Comparison of ENCODE assay signal across 9 cellular contexts in genomic region chr3:181210275-181210674, GRCh38.
DNase-seq lines count a peak whose midpoint lies in the region; ATAC-seq, FAIRE-seq and TF ChIP-seq lines count a peak whose summit lies in the region.
"Had no signal": no experiment of that assay in that cellular context is flagged by ENCODE, and none has a peak within 500 bp of the region (broad histone marks: within the 10 kb centered on the region; RNA-seq: fewer than 3 reads in every experiment).

No MANE protein-coding gene starts in this region.

- H3K4me3 ChIP-seq in MM.1S (ENCODE audit: low read length), result no peak overlapping the region
- H3K4me3 ChIP-seq in CD4-positive, alpha-beta memory T cell (ENCODE audit: low read length in 2 of 2), result no peak overlapping the region
- H3K4me3 ChIP-seq: transverse colon had no signal

- no peaks in the 10 kb centered on the region for H3K4me1 ChIP-seq in MM.1S (ENCODE audit: low read length)
- no peaks in the 10 kb centered on the region for H3K4me1 ChIP-seq in CD4-positive, alpha-beta memory T cell (ENCODE audit: insufficient read depth, low read length)
- H3K4me1 ChIP-seq: transverse colon had no signal

- H2AFZ ChIP-seq in MM.1S (ENCODE audit: low read length), result no peak overlapping the region

- peaks cover 0 to 8% (median 0%) of the 10 kb centered on the region in 8 donors for H3K9me3 Mint-ChIP-seq in CD4-positive, alpha-beta memory T cell

- POLR2A ChIA-PET in CD4-positive, alpha-beta memory T cell (lab: Charles Lee; ENCODE audit: partially characterized antibody), result no interaction called here

- H3K27ac Mint-ChIP-seq in CD4-positive, alpha-beta memory T cell, result no peak overlapping the region

- H3K36me3 Mint-ChIP-seq in CD4-positive, alpha-beta memory T cell, result no peaks in the 10 kb centered on the region

- DNase-seq in DMS53 (lab: John Stamatoyannopoulos, UW) (peak; percentile 55), MM.1S (peak; percentile 43), left lobe of liver (ENCODE audit: low spot score) (no peak), NCI-H187 treated with DMSO at 0.1 percent for 48 hours (lab: John Stamatoyannopoulos, UW) (no peak)
- no peak for DNase-seq in stimulated activated CD4-positive, alpha-beta T cell treated with anti-CD3 and anti-CD28 coated beads, Interleukin-4, amount 100 ng/mL, for 24 hours
- no peak for DNase-seq in CD4-positive, alpha-beta memory T cell
- DNase-seq: transverse colon had no signal

- TF ChIP-seq CTCF in MM.1S (IDR thresholded peaks at IDR 0.05; ENCODE audit: low read length), result peak; percentile 38

- H4K20me1 ChIP-seq in MM.1S (ENCODE audit: insufficient read depth, low read length), result no peaks in the 10 kb centered on the region

- no peak overlapping the region for H3K4me2 ChIP-seq in MM.1S (ENCODE audit: low read depth, low read length)

- ATAC-seq in left lobe of liver (peak; percentile 43), HG02884 (IDR thresholded peaks at IDR 0.05; ENCODE audit: unreplicated experiment) (no peak)

- H3K36me3 ChIP-seq in MM.1S (replicated peaks; ENCODE audit: insufficient read depth, low read length), result no peaks in the 10 kb centered on the region
- no peaks in the 10 kb centered on the region for H3K36me3 ChIP-seq in CD4-positive, alpha-beta memory T cell (ENCODE audit: insufficient read depth, low read length)
- H3K36me3 ChIP-seq: transverse colon had no signal

- no peaks in the 10 kb centered on the region for H3K9me3 ChIP-seq in MM.1S (replicated peaks; ENCODE audit: insufficient read depth, low read length)
- no peaks in the 10 kb centered on the region for H3K9me3 ChIP-seq in CD4-positive, alpha-beta memory T cell (ENCODE audit: control insufficient read depth in 1 of 2, low read length in 2 of 2)
- H3K9me3 ChIP-seq: transverse colon had no signal

- peak; percentile 71 for FAIRE-seq in TTC549 (lab: Jason Lieb, UNC)

- no peaks in the 10 kb centered on the region for H3K79me2 ChIP-seq in MM.1S (ENCODE audit: low read length)

- H3K27ac ChIP-seq in MM.1S (ENCODE audit: low read length), result no peak overlapping the region
- no peak overlapping the region for H3K27ac ChIP-seq in CD4-positive, alpha-beta memory T cell (ENCODE audit: low read depth, low read length)
- H3K27ac ChIP-seq: transverse colon had no signal

- H3F3A ChIP-seq in MM.1S (ENCODE audit: insufficient read depth, low read length), result no peaks in the 10 kb centered on the region

- no peak overlapping the region for H3K9ac ChIP-seq in MM.1S (ENCODE audit: low read length)

- no peaks in the 10 kb centered on the region for H3K27me3 Mint-ChIP-seq in CD4-positive, alpha-beta memory T cell

- CTCF ChIA-PET in CD4-positive, alpha-beta memory T cell (lab: Charles Lee; ENCODE audit: partially characterized antibody), result interaction anchor here (0.8 kb wide), 1 partner anchor 1474 kb away, joined by 3 read pairs; no protein-coding TSS in a partner anchor

- H3K4me3 Mint-ChIP-seq in CD4-positive, alpha-beta memory T cell, result no peak overlapping the region

- no peaks in the 10 kb centered on the region for H3K27me3 ChIP-seq in MM.1S (replicated peaks; ENCODE audit: insufficient read depth, low read length)
- H3K27me3 ChIP-seq in CD4-positive, alpha-beta memory T cell (ENCODE audit: insufficient read depth, low read length), result no peaks in the 10 kb centered on the region
- H3K27me3 ChIP-seq: transverse colon had no signal

- no peaks in the 10 kb centered on the region for H3K4me1 Mint-ChIP-seq in CD4-positive, alpha-beta memory T cell

- intact Hi-C loops in CD4-positive, alpha-beta memory T cell (cut with micrococcal nuclease), result loop anchor here (5.0 kb wide), 1 partner anchor 1472 kb away; no protein-coding TSS in a partner anchor

- H3K9me2 ChIP-seq in MM.1S (replicated peaks; ENCODE audit: insufficient read depth, low read length), result no peaks in the 10 kb centered on the region

Comparison
In these comparisons a context has a peak if more than half of its experiments do, and no peak if none do; other contexts are left out.
1. DNase-seq: peak in DMS53 (single experiment) and MM.1S (single experiment); none in left lobe of liver (single experiment), stimulated activated CD4-positive, alpha-beta T cell treated with anti-CD3 and anti-CD28 coated beads, Interleukin-4, amount 100 ng/mL, for 24 hours (single experiment), NCI-H187 treated with DMSO at 0.1 percent for 48 hours (single experiment) and CD4-positive, alpha-beta memory T cell (0 of 5).